18 cellular contexts compared by ENCODE assay signal in genomic region chr14:77153802-77154201, GRCh38. TPM values are rescaled to one million over a fixed set of nuclear protein-coding genes. Genes with fewer than 3 reads are reported as not detected.
A peak's percentile ranks its signal among the peaks of the same experiment; 100 is the strongest.
DNase-seq lines count a peak whose midpoint lies in the region; ATAC-seq and TF ChIP-seq lines count a peak whose summit lies in the region.
"Had no signal": no experiment of that assay in that cellular context is flagged by ENCODE, and none has a peak within 500 bp of the region (broad histone marks: within the 10 kb centered on the region; RNA-seq: fewer than 3 reads in every experiment).

No MANE protein-coding gene starts in this region.

- H4K20me1 ChIP-seq in OCI-LY3 (ENCODE audit: insufficient read depth, low read length) (no peaks in the 10 kb centered on the region), neural progenitor cell (ENCODE audit: low read depth) (no peaks in the 10 kb centered on the region)

- H3K9ac ChIP-seq in OCI-LY3 (ENCODE audit: low read length) (no peak overlapping the region), neural progenitor cell (no peak overlapping the region)

- no peaks in the 10 kb centered on the region for H3K36me3 ChIP-seq in OCI-LY3 (replicated peaks; ENCODE audit: low read depth, low read length)
- H3K36me3 ChIP-seq in neural progenitor cell, result no peaks in the 10 kb centered on the region

- H3K27ac ChIP-seq in OCI-LY3 (ENCODE audit: low read length) (peak overlapping the region; percentile 38; the same call in 1 of the 2 replicates), neural progenitor cell (no peak overlapping the region)

- H3F3A ChIP-seq in neural progenitor cell (ENCODE audit: low read depth), result peaks cover 23% of the 10 kb centered on the region

- H3K4me3 Mint-ChIP-seq in brain, result no peak overlapping the region
- H3K4me3 Mint-ChIP-seq in neural progenitor cell, result peak overlapping the region; percentile 33
- H3K4me3 Mint-ChIP-seq: CD4-positive, CD25-positive, alpha-beta regulatory T cell; CD8-positive, alpha-beta T cell; HFFc6 had no signal

- H3K4me3 ChIP-seq in OCI-LY3 (ENCODE audit: low read length), result 0 out of 2 replicates have a peak overlapping the region, but pooled peaks have one; percentile 17
- no peak overlapping the region for H3K4me3 ChIP-seq in neural progenitor cell

- DNase-seq in neural progenitor cell (ENCODE audit: low spot score) (no peak), NCI-H1930 (lab: John Stamatoyannopoulos, UW) (no peak)
- DNase-seq: C1 segment of cervical spinal cord; Caco-2; CD4-positive, CD25-positive, alpha-beta regulatory T cell; CD8-positive, alpha-beta T cell; DMS153; DND-41; GOT3; H7; HFFc6 had no signal

- peak overlapping the region in 4 of 5 experiments; percentile 71 to 95 (median 87) for H3K27ac Mint-ChIP-seq in brain
- H3K27ac Mint-ChIP-seq in neural progenitor cell, result no peak overlapping the region
- H3K27ac Mint-ChIP-seq: CD4-positive, CD25-positive, alpha-beta regulatory T cell; CD8-positive, alpha-beta T cell; HFFc6 had no signal

- H3K4me1 ChIP-seq in OCI-LY3 (ENCODE audit: low read length) (peaks cover 23% of the 10 kb centered on the region), neural progenitor cell (peaks cover 25% of the 10 kb centered on the region)
- H3K4me1 ChIP-seq: Caco-2 had no signal

- ATAC-seq in HG03460 (IDR thresholded peaks at IDR 0.05; ENCODE audit: unreplicated experiment) (no peak), HG02970 (IDR thresholded peaks at IDR 0.05; ENCODE audit: low FRiP score, unreplicated experiment) (no peak)
- ATAC-seq: CD8-positive, alpha-beta T cell; HCT116 had no signal

- H3K36me3 Mint-ChIP-seq in brain (no peaks in the 10 kb centered on the region), neural progenitor cell (no peaks in the 10 kb centered on the region)
- H3K36me3 Mint-ChIP-seq: CD4-positive, CD25-positive, alpha-beta regulatory T cell; CD8-positive, alpha-beta T cell had no signal

- H3K4me1 Mint-ChIP-seq in brain (peaks cover 71% of the 10 kb centered on the region), neural progenitor cell (peaks cover 38% of the 10 kb centered on the region)
- H3K4me1 Mint-ChIP-seq: CD4-positive, CD25-positive, alpha-beta regulatory T cell had no signal

- H3K27me3 ChIP-seq in OCI-LY3 (ENCODE audit: low read depth, low read length) (0 out of 2 replicates have a peak, but pooled peaks cover 4% of the 10 kb centered on the region), neural progenitor cell (no peaks in the 10 kb centered on the region)

- H2AFZ ChIP-seq in OCI-LY3 (ENCODE audit: low read depth, low read length), result no peak overlapping the region
- no peak overlapping the region for H2AFZ ChIP-seq in neural progenitor cell (replicated peaks)

- H3K4me2 ChIP-seq in OCI-LY3 (ENCODE audit: low read length), result peak overlapping the region; percentile 47
- no peak overlapping the region for H3K4me2 ChIP-seq in neural progenitor cell

- H3K9me3 ChIP-seq in OCI-LY3 (ENCODE audit: insufficient read depth, low read length) (no peaks in the 10 kb centered on the region), neural progenitor cell (ENCODE audit: low read depth) (no peaks in the 10 kb centered on the region)
- H3K9me3 ChIP-seq: Caco-2 had no signal

- H3K27me3 Mint-ChIP-seq in brain, result peaks cover 7% of the 10 kb centered on the region
- peaks cover 28% of the 10 kb centered on the region for H3K27me3 Mint-ChIP-seq in neural progenitor cell (ENCODE audit: insufficient read depth, low read depth)

- H3K9me3 Mint-ChIP-seq in brain, result peaks cover 0 to 6% (median 0%) of the 10 kb centered on the region in 5 experiments
- no peaks in the 10 kb centered on the region for H3K9me3 Mint-ChIP-seq in neural progenitor cell
- H3K9me3 Mint-ChIP-seq: CD8-positive, alpha-beta T cell; HFFc6 had no signal

- TF ChIP-seq CTCF in OCI-LY3 (IDR thresholded peaks at IDR 0.05; ENCODE audit: low read depth, low read length), result no peak
- no peak for TF ChIP-seq CTCF in brain (conservative IDR thresholded peaks at IDR 0.05)
- no peak for TF ChIP-seq CTCF in neural progenitor cell (IDR thresholded peaks at IDR 0.05)

- H3K79me2 ChIP-seq in OCI-LY3 (ENCODE audit: low read length) (no peaks in the 10 kb centered on the region), neural progenitor cell (ENCODE audit: low read depth) (no peaks in the 10 kb centered on the region)

RNA-seq across cellular contexts. Expression of gene ZDHHC22, which starts 12.2 kb away (rescaled TPM):
- polyA plus RNA-seq in brain (ENCODE audit: insufficient read depth, low read depth, low replicate concordance), result 30.2 TPM
- 0.07 and 0.31 TPM in 2 replicates for total RNA-seq in neural progenitor cell (ENCODE audit: low replicate concordance)
- total RNA-seq: A172; Caco-2; CD4-positive, CD25-positive, alpha-beta regulatory T cell; CD8-positive, alpha-beta T cell; HFFc6 had no signal
- polyA plus RNA-seq: BJ; CD4-positive, CD25-positive, alpha-beta regulatory T cell had no signal

RNA-seq across cellular contexts. Expression of gene TMEM63C, which starts 27.8 kb away (rescaled TPM):
- polyA plus RNA-seq in brain (ENCODE audit: insufficient read depth, low read depth, low replicate concordance), result 53.6 TPM
- total RNA-seq in neural progenitor cell (ENCODE audit: low replicate concordance), result 1.1 and 1.5 TPM in 2 replicates
- polyA plus RNA-seq: BJ; CD4-positive, CD25-positive, alpha-beta regulatory T cell had no signal

RNA-seq across cellular contexts. Expression of gene CIPC, which starts 55.7 kb away (rescaled TPM):
- 18.4 TPM for polyA plus RNA-seq in brain (ENCODE audit: insufficient read depth, low read depth, low replicate concordance)
- total RNA-seq in neural progenitor cell (ENCODE audit: low replicate concordance), result 22.5 and 24.3 TPM in 2 replicates
